1 cellular context compared by ENCODE assay signal in genomic region chr1:161825831-161826230, GRCh38.
TF ChIP-seq lines count a peak whose summit lies in the region.

No MANE protein-coding gene starts in this region.

TF ChIP-seq in IMR-90, 13 proteins besides CTCF, POLR2A, EP300 and RAD21 (continued from another document):
- no peak for TF ChIP-seq MXI1 (IDR thresholded peaks at IDR 0.05; ENCODE audit: borderline replicate concordance, low read depth, low read length)
- TF ChIP-seq USF2 (IDR thresholded peaks at IDR 0.05; ENCODE audit: low read depth, low read length) = no peak
- no peak for TF ChIP-seq BHLHE40 (IDR thresholded peaks at IDR 0.05; ENCODE audit: low read depth, low read length)
- TF ChIP-seq CEBPB (IDR thresholded peaks at IDR 0.05; ENCODE audit: low read depth, low read length) = no peak
- no peak for TF ChIP-seq MAFK (IDR thresholded peaks at IDR 0.05; ENCODE audit: low read depth, low read length)
- no peak for TF ChIP-seq CHD1 (IDR thresholded peaks at IDR 0.05; ENCODE audit: low read depth, low read length)
TF ChIP-seq in IMR-90: peak in this region for 0.
